Comparison of ENCODE assay signal across 8 cellular contexts in the genomic region with DNA sequence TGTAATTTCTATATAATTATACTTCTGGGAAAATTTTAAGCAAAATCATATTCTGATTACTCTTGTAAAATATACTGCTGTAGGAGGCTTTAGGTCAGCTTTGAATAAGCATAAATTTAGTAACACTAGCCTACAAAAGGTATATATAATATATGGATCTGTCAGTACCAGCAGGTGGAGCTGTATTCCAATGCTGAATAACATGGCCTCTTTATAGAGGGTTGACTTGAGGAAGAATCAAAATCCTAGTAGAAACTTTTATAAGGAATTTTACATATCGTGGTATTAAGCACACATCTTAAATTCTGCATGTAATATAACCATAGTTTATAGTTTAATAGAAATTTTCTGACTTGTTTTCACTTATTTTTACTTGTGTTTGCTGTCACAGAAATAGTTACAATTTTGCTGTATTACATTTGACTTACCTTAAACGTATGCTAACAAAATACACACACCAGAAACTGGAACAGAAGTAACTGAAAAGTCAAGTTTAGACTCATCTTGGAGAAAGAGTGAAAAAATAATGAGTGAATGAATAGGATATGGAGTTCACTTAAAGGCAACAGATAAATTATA.
DNase-seq lines count a peak whose midpoint lies in the region; ATAC-seq and TF ChIP-seq lines count a peak whose summit lies in the region.

No MANE protein-coding gene starts in this region.

- in situ Hi-C loops in HAP-1 (cut with MboI; ENCODE audit: low sequenced_read_pairs) = loop anchor here (25.0 kb wide), 1 partner anchor 399 kb away; no protein-coding TSS in a partner anchor
- in situ Hi-C loops in astrocyte of the cerebellum (cut with HindIII; ENCODE audit: low sequenced_read_pairs) = no loop called here

- peaks cover 9% of the 10 kb centered on the region for H3K27me3 ChIP-seq in HAP-1 (ENCODE audit: low read depth)
- no peaks in the 10 kb centered on the region for H3K27me3 ChIP-seq in left lung

- peak; percentile 56 for TF ChIP-seq CTCF in astrocyte of the cerebellum (IDR thresholded peaks at IDR 0.05; ENCODE audit: low read depth, low read length, missing control alignments)
- TF ChIP-seq CTCF in left lung (IDR thresholded peaks at IDR 0.05) = peak; percentile 23 to 52

- H3K9me3 ChIP-seq in HAP-1 (no peaks in the 10 kb centered on the region), left lung (no peaks in the 10 kb centered on the region)

- no peak overlapping the region for H3K27ac ChIP-seq in left lung

- DNase-seq in EL (peak; percentile 59), HAP-1 (ENCODE audit: low spot score in 2 of 2) (peak; percentile 53 to 57), NCI-H2171 treated with DMSO at 0.1 percent for 48 hours (lab: John Stamatoyannopoulos, UW) (peak; percentile 72), astrocyte of the cerebellum (ENCODE audit: low read depth) (peak; percentile 65), left lung (no peak), globus pallidus (ENCODE audit: low spot score) (no peak)
- no peak for DNase-seq in activated naive CD4-positive, alpha-beta T cell treated with Interleukin-2 at 50 U/mL for 16 hours
- DNase-seq in activated CD4-positive, alpha-beta T cell treated with anti-CD3 and anti-CD28 coated beads for 1 hour = no peak

- H3K4me3 ChIP-seq in HAP-1 (no peak overlapping the region), astrocyte of the cerebellum (ENCODE audit: low read depth, low read length) (no peak overlapping the region), left lung (no peak overlapping the region)

- intact Hi-C loops in left lung (cut with DNase I) = no loop called here

- H3K4me1 ChIP-seq in HAP-1 (no peaks in the 10 kb centered on the region), left lung (no peaks in the 10 kb centered on the region)

- no peaks in the 10 kb centered on the region for H3K36me3 ChIP-seq in HAP-1 (replicated peaks)
- no peaks in the 10 kb centered on the region for H3K36me3 ChIP-seq in left lung

- peak; percentile 82 for ATAC-seq in left lung

Comparison
In these comparisons a context has a peak if more than half of its experiments do, and no peak if none do; other contexts are left out.
1. DNase-seq: peak in EL (single experiment), HAP-1 (2 of 2), NCI-H2171 treated with DMSO at 0.1 percent for 48 hours (single experiment) and astrocyte of the cerebellum (single experiment); none in left lung (0 of 2), globus pallidus (single experiment), activated naive CD4-positive, alpha-beta T cell treated with Interleukin-2 at 50 U/mL for 16 hours (single experiment) and activated CD4-positive, alpha-beta T cell treated with anti-CD3 and anti-CD28 coated beads for 1 hour (single experiment).